Comparison of ENCODE assay signal across 1 cellular context in genomic region chr17:44200478-44201155, GRCh38.
TF ChIP-seq lines count a peak whose summit lies in the region.

No MANE protein-coding gene starts in this region.

TF ChIP-seq in HepG2, 621 proteins besides CTCF, POLR2A, EP300 and RAD21 (continued from another document and continues in another):
- TF ChIP-seq GPBP1L1 (CRISPR knock-in tag; IDR thresholded peaks at IDR 0.05) = no peak
- no peak for TF ChIP-seq CEBPG (CRISPR knock-in tag; IDR thresholded peaks at IDR 0.05)
- peak; percentile 13 for TF ChIP-seq GATAD1 (CRISPR knock-in tag; IDR thresholded peaks at IDR 0.05)
- no peak for TF ChIP-seq GLMP (CRISPR knock-in tag; IDR thresholded peaks at IDR 0.05; ENCODE audit: borderline replicate concordance)
- no peak for TF ChIP-seq FOXO4 (CRISPR knock-in tag; conservative IDR thresholded peaks at IDR 0.05)
- no peak for TF ChIP-seq ZNF20 (CRISPR knock-in tag; IDR thresholded peaks at IDR 0.05)
- TF ChIP-seq TRIM22 (IDR thresholded peaks at IDR 0.05) = no peak
- no peak for TF ChIP-seq NR1H2 (CRISPR knock-in tag; IDR thresholded peaks at IDR 0.05; ENCODE audit: borderline replicate concordance, low read depth)
- no peak for TF ChIP-seq CREM (IDR thresholded peaks at IDR 0.05)
- no peak for TF ChIP-seq CREM (CRISPR knock-in tag; IDR thresholded peaks at IDR 0.05)
- TF ChIP-seq ZNF260 (CRISPR knock-in tag; IDR thresholded peaks at IDR 0.05; ENCODE audit: borderline replicate concordance, low read depth) = no peak
- peak; percentile 61 for TF ChIP-seq MTA1 (CRISPR knock-in tag; IDR thresholded peaks at IDR 0.05; ENCODE audit: borderline replicate concordance)
- TF ChIP-seq ZZZ3 (CRISPR knock-in tag; IDR thresholded peaks at IDR 0.05; ENCODE audit: borderline replicate concordance) = no peak
- TF ChIP-seq ATAD3A (CRISPR knock-in tag; IDR thresholded peaks at IDR 0.05) = no peak
- no peak for TF ChIP-seq JDP2 (CRISPR knock-in tag; IDR thresholded peaks at IDR 0.05; ENCODE audit: borderline replicate concordance)
- TF ChIP-seq FOXA3 (CRISPR knock-in tag; IDR thresholded peaks at IDR 0.05) = no peak
- no peak for TF ChIP-seq SP1 (IDR thresholded peaks at IDR 0.05)
- TF ChIP-seq SP1 (CRISPR knock-in tag; IDR thresholded peaks at IDR 0.05) = no peak
- no peak for TF ChIP-seq ZNF703 (CRISPR knock-in tag; IDR thresholded peaks at IDR 0.05; ENCODE audit: borderline replicate concordance)
- TF ChIP-seq ZNF383 (CRISPR knock-in tag; IDR thresholded peaks at IDR 0.05; ENCODE audit: borderline replicate concordance) = 0 out of 2 replicates have a peak, but pooled peaks have one; percentile 63
- TF ChIP-seq ATRX (CRISPR knock-in tag; IDR thresholded peaks at IDR 0.05; ENCODE audit: borderline replicate concordance) = no peak
- TF ChIP-seq ZNF121 (CRISPR knock-in tag; IDR thresholded peaks at IDR 0.05) = no peak
- TF ChIP-seq BRD4 (CRISPR knock-in tag; IDR thresholded peaks at IDR 0.05) = peak; percentile 83; the same call in 1 of the 2 replicates
- TF ChIP-seq ZNF207 (IDR thresholded peaks at IDR 0.05; ENCODE audit: borderline replicate concordance) = no peak
- TF ChIP-seq ATF7 (IDR thresholded peaks at IDR 0.05) = no peak
- no peak for TF ChIP-seq ATF7 (CRISPR knock-in tag; IDR thresholded peaks at IDR 0.05)
- TF ChIP-seq PAXIP1 (CRISPR knock-in tag; conservative IDR thresholded peaks at IDR 0.05) = 0 out of 2 replicates have a peak, but pooled peaks have one; percentile 5
- TF ChIP-seq MZF1 (CRISPR knock-in tag; IDR thresholded peaks at IDR 0.05; ENCODE audit: borderline replicate concordance) = 0 out of 2 replicates have a peak, but pooled peaks have one; percentile 92
- no peak for TF ChIP-seq TBP (CRISPR knock-in tag; IDR thresholded peaks at IDR 0.05)
- no peak for TF ChIP-seq JUND (CRISPR knock-in tag; IDR thresholded peaks at IDR 0.05)
- no peak for TF ChIP-seq MYNN (CRISPR knock-in tag; IDR thresholded peaks at IDR 0.05; ENCODE audit: low read depth)
- TF ChIP-seq ZNF317 (CRISPR knock-in tag; IDR thresholded peaks at IDR 0.05) = 0 out of 2 replicates have a peak, but pooled peaks have one; percentile 41
- TF ChIP-seq ZNF281 (CRISPR knock-in tag; IDR thresholded peaks at IDR 0.05; ENCODE audit: borderline replicate concordance) = no peak
- no peak for TF ChIP-seq THAP7 (CRISPR knock-in tag; IDR thresholded peaks at IDR 0.05)
- peak; percentile 86 for TF ChIP-seq ZBTB7A (CRISPR knock-in tag; IDR thresholded peaks at IDR 0.05)
- TF ChIP-seq PRDM15 (CRISPR knock-in tag; IDR thresholded peaks at IDR 0.05) = 0 out of 2 replicates have a peak, but pooled peaks have one; percentile 15
- no peak for TF ChIP-seq NFIC (IDR thresholded peaks at IDR 0.05; ENCODE audit: low read length)
- TF ChIP-seq NFYB (CRISPR knock-in tag; IDR thresholded peaks at IDR 0.05) = no peak
- TF ChIP-seq ZNF670 (CRISPR knock-in tag; IDR thresholded peaks at IDR 0.05; ENCODE audit: borderline replicate concordance) = no peak
- no peak for TF ChIP-seq CHD2 (IDR thresholded peaks at IDR 0.05; ENCODE audit: low read depth, low read length)
- TF ChIP-seq ZNF12 (CRISPR knock-in tag; IDR thresholded peaks at IDR 0.05) = no peak
- no peak; the same call in 1 of the 2 replicates for TF ChIP-seq TSC22D2 (CRISPR knock-in tag; IDR thresholded peaks at IDR 0.05; ENCODE audit: borderline replicate concordance)
- no peak for TF ChIP-seq HDAC6 (IDR thresholded peaks at IDR 0.05; ENCODE audit: low read depth, low read length)
- peak; percentile 77; the same call in 1 of the 2 replicates for TF ChIP-seq GABPB1 (CRISPR knock-in tag; IDR thresholded peaks at IDR 0.05)
- peak; percentile 76 for TF ChIP-seq ZNF556 (CRISPR knock-in tag; IDR thresholded peaks at IDR 0.05; ENCODE audit: borderline replicate concordance)
- TF ChIP-seq ZNF773 (CRISPR knock-in tag; IDR thresholded peaks at IDR 0.05; ENCODE audit: borderline replicate concordance) = no peak
- no peak for TF ChIP-seq NCOA1 (CRISPR knock-in tag; IDR thresholded peaks at IDR 0.05)
- peak; percentile 89; the same call in 1 of the 2 replicates for TF ChIP-seq ZNF280B (CRISPR knock-in tag; IDR thresholded peaks at IDR 0.05; ENCODE audit: borderline replicate concordance)
- TF ChIP-seq E2F5 (CRISPR knock-in tag; conservative IDR thresholded peaks at IDR 0.05) = 0 out of 2 replicates have a peak, but pooled peaks have one; percentile 3
- TF ChIP-seq SAP130 (CRISPR knock-in tag; IDR thresholded peaks at IDR 0.05; ENCODE audit: low read depth) = peak; percentile 57; the same call in 1 of the 2 replicates
